32 cellular contexts compared by ENCODE assay signal in genomic region chr12:5481645-5482044, GRCh38. TPM values are rescaled to one million over a fixed set of nuclear protein-coding genes. Genes with fewer than 3 reads are reported as not detected.
"Had no signal": no experiment of that assay in that cellular context is flagged by ENCODE, and none has a peak within 500 bp of the region (broad histone marks: within the 10 kb centered on the region; RNA-seq: fewer than 3 reads in every experiment).

No MANE protein-coding gene starts in this region.

- H3K4me1 Mint-ChIP-seq: activated CD4-positive, alpha-beta memory T cell treated with anti-CD3 and anti-CD28 coated beads, Interleukin-2, amount 10 ng/mL, durations not matched to agents 7 days and 5 days; activated CD4-positive, alpha-beta T cell treated with anti-CD3 and anti-CD28 coated beads, Interleukin-2, amount 10 ng/mL, durations not matched to agents 7 days and 5 days; activated T-helper 17 cell treated with anti-CD3 and anti-CD28 coated beads, Interleukin-2, amount 50 U/mL, for 72 hours; T-helper 17 cell had no signal

- H3K36me3 Mint-ChIP-seq: activated naive CD8-positive, alpha-beta T cell had no signal

- H3K9me3 ChIP-seq: esophagus muscularis mucosa, gastrocnemius medialis, heart left ventricle had no signal

- H3K4me1 ChIP-seq: foreskin keratinocyte, gastrocnemius medialis, heart left ventricle had no signal

- H3K36me3 ChIP-seq: brain microvascular endothelial cell, esophagus muscularis mucosa, gastrocnemius medialis, heart left ventricle had no signal

- H3K9me3 Mint-ChIP-seq: activated CD4-positive, alpha-beta memory T cell treated with anti-CD3 and anti-CD28 coated beads, Interleukin-2, amount 10 ng/mL, durations not matched to agents 7 days and 5 days; activated CD4-positive, alpha-beta T cell treated with anti-CD3 and anti-CD28 coated beads, Interleukin-2, amount 10 ng/mL, durations not matched to agents 7 days and 5 days; activated T-cell treated with anti-CD3 and anti-CD28 coated beads, Interleukin-2, amount 50 U/mL, for 24 hours; activated T-cell treated with anti-CD3 and anti-CD28 coated beads, Interleukin-2, amount 50 U/mL, for 72 hours; activated T-helper 17 cell treated with anti-CD3 and anti-CD28 coated beads, Interleukin-2, amount 50 U/mL, for 72 hours; effector memory CD8-positive, alpha-beta T cell had no signal

- H3K27me3 Mint-ChIP-seq: activated CD4-positive, alpha-beta memory T cell treated with anti-CD3 and anti-CD28 coated beads, Interleukin-2, amount 10 ng/mL, durations not matched to agents 7 days and 5 days; activated CD4-positive, alpha-beta T cell treated with anti-CD3 and anti-CD28 coated beads, Interleukin-2, amount 10 ng/mL, durations not matched to agents 7 days and 5 days; activated naive CD8-positive, alpha-beta T cell; activated T-helper 17 cell treated with anti-CD3 and anti-CD28 coated beads, Interleukin-2, amount 50 U/mL, for 72 hours; effector memory CD8-positive, alpha-beta T cell; T-helper 17 cell had no signal

- H3K4me3 ChIP-seq: esophagus muscularis mucosa, gastrocnemius medialis, heart left ventricle had no signal

- FAIRE-seq: astrocyte, colon had no signal

- H3K27ac Mint-ChIP-seq: activated CD4-positive, alpha-beta memory T cell treated with anti-CD3 and anti-CD28 coated beads, Interleukin-2, amount 10 ng/mL, durations not matched to agents 7 days and 5 days; activated CD4-positive, alpha-beta T cell treated with anti-CD3 and anti-CD28 coated beads, Interleukin-2, amount 10 ng/mL, durations not matched to agents 7 days and 5 days; activated naive CD8-positive, alpha-beta T cell; activated T-cell treated with anti-CD3 and anti-CD28 coated beads, Interleukin-2, amount 50 U/mL, for 24 hours; activated T-cell treated with anti-CD3 and anti-CD28 coated beads, Interleukin-2, amount 50 U/mL, for 72 hours; activated T-helper 17 cell treated with anti-CD3 and anti-CD28 coated beads, Interleukin-2, amount 50 U/mL, for 72 hours; effector memory CD8-positive, alpha-beta T cell; T-helper 17 cell had no signal

- DNase-seq: activated CD4-positive, alpha-beta memory T cell treated with anti-CD3 and anti-CD28 coated beads, Interleukin-2, amount 10 ng/mL, durations not matched to agents 7 days and 5 days; activated CD4-positive, alpha-beta T cell treated with anti-CD3 and anti-CD28 coated beads for 1 hour; activated CD4-positive, alpha-beta T cell treated with anti-CD3 and anti-CD28 coated beads for 4 hours; activated CD4-positive, alpha-beta T cell treated with anti-CD3 and anti-CD28 coated beads, Interleukin-2, amount 10 ng/mL, durations not matched to agents 7 days and 5 days; activated CD4-positive, alpha-beta T cell treated with anti-CD3 and anti-CD28 coated beads, Interleukin-2, amount 50 U/mL, for 4 hours; activated CD8-positive, alpha-beta memory T cell treated with anti-CD3 and anti-CD28 coated beads, Interleukin-2, amount 50 U/mL, for 48 hours; activated effector memory CD4-positive, alpha-beta T cell treated with Interleukin-2 at 50 U/mL for 16 hours; activated gamma-delta T cell treated with Interleukin-2 at 50 U/mL for 16 hours; activated naive CD4-positive, alpha-beta T cell treated with anti-CD3 and anti-CD28 coated beads, Interleukin-2, amount 50 U/mL, for 16 hours; activated naive CD4-positive, alpha-beta T cell treated with Interleukin-2 at 50 U/mL for 16 hours; activated T-cell treated with anti-CD3 and anti-CD28 coated beads for 4 hours; activated T-cell treated with anti-CD3 and anti-CD28 coated beads, Interleukin-2, amount 50 U/mL, for 24 hours; activated T-cell treated with anti-CD3 and anti-CD28 coated beads, Interleukin-2, amount 50 U/mL, for 72 hours; amniotic stem cell; anterior cingulate cortex; brain microvascular endothelial cell; caudate nucleus; cortex of kidney; dermis blood vessel endothelial cell; effector CD4-positive, alpha-beta T cell; effector memory CD8-positive, alpha-beta T cell; erythroblast; foreskin keratinocyte; gastrocnemius medialis; heart left ventricle; T-helper 1 cell; T-helper 17 cell had no signal

- ATAC-seq: activated T-cell treated with anti-CD3 and anti-CD28 coated beads, Interleukin-2, amount 50 U/mL, for 72 hours; activated T-helper 17 cell treated with anti-CD3 and anti-CD28 coated beads, Interleukin-2, amount 50 U/mL, for 72 hours; effector memory CD8-positive, alpha-beta T cell; foreskin keratinocyte; gastrocnemius medialis; T-helper 17 cell had no signal

- H3K4me3 Mint-ChIP-seq: activated CD4-positive, alpha-beta memory T cell treated with anti-CD3 and anti-CD28 coated beads, Interleukin-2, amount 10 ng/mL, durations not matched to agents 7 days and 5 days; activated CD4-positive, alpha-beta T cell treated with anti-CD3 and anti-CD28 coated beads, Interleukin-2, amount 10 ng/mL, durations not matched to agents 7 days and 5 days; activated naive CD8-positive, alpha-beta T cell; activated T-cell treated with anti-CD3 and anti-CD28 coated beads, Interleukin-2, amount 50 U/mL, for 24 hours; activated T-cell treated with anti-CD3 and anti-CD28 coated beads, Interleukin-2, amount 50 U/mL, for 72 hours; activated T-helper 17 cell treated with anti-CD3 and anti-CD28 coated beads, Interleukin-2, amount 50 U/mL, for 72 hours; effector memory CD8-positive, alpha-beta T cell; T-helper 17 cell had no signal

- H3K27me3 ChIP-seq: brain microvascular endothelial cell, gastrocnemius medialis had no signal

- H3K27ac ChIP-seq: brain microvascular endothelial cell, esophagus muscularis mucosa, foreskin keratinocyte, gastrocnemius medialis, heart left ventricle had no signal

RNA-seq across cellular contexts. Expression of gene NTF3, which starts 49.7 kb away (rescaled TPM):
- total RNA-seq: activated CD4-positive, alpha-beta memory T cell treated with anti-CD3 and anti-CD28 coated beads, Interleukin-2, amount 10 ng/mL, durations not matched to agents 7 days and 5 days; activated CD4-positive, alpha-beta T cell treated with anti-CD3 and anti-CD28 coated beads, Interleukin-2, amount 10 ng/mL, durations not matched to agents 7 days and 5 days; activated T-cell treated with anti-CD3 and anti-CD28 coated beads, Interleukin-2, amount 50 U/mL, for 72 hours; activated T-helper 17 cell treated with anti-CD3 and anti-CD28 coated beads, Interleukin-2, amount 50 U/mL, for 72 hours; foreskin keratinocyte; T-helper 17 cell had no signal
- polyA plus RNA-seq: foreskin keratinocyte had no signal
